In the genomic region with DNA sequence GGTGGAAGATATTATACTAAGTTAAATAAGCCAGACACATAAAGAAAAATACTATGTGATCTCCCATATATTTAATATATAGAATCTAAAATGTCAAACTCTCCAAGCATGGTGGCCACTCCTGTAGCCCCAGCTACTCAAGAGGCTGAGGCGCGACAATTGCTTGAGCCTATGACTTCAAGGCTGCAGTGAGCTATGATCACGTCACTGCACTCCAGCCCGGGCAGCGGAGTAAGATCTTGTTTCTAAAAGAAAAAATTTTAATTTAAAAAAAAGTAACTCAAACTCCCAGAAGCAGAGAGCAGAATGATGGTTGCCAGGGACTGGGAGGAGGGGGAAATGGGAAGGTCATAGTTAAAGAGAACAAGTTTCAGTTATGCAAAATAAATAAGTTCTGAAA, we compare ENCODE assay signal across 14 cellular contexts. TPM values are rescaled to one million over a fixed set of nuclear protein-coding genes. Genes with fewer than 3 reads are reported as not detected.
DNase-seq lines count a peak whose midpoint lies in the region; ATAC-seq and TF ChIP-seq lines count a peak whose summit lies in the region.
"Had no signal": no experiment of that assay in that cellular context is flagged by ENCODE, and none has a peak within 500 bp of the region (broad histone marks: within the 10 kb centered on the region; RNA-seq: fewer than 3 reads in every experiment).

No MANE protein-coding gene starts in this region.

- intact Hi-C loops in naive thymus-derived CD4-positive, alpha-beta T cell (cut with micrococcal nuclease), result loop anchor here in 1 of 2 donors (5.0 kb wide), 2 partner anchors 34 to 41 kb away; a partner anchor contains a TSS
- intact Hi-C loops in breast epithelium (cut with DNase I; ENCODE audit: low total_unique reads), result no loop called here

- ATAC-seq in CD4-positive, CD25-positive, alpha-beta regulatory T cell (ENCODE audit: low read depth in 2 of 2), result no peak
- no peak for ATAC-seq in activated CD8-positive, alpha-beta T cell treated with anti-CD3 and anti-CD28 coated beads, Interleukin-2, amount 10 ng/mL, durations not matched to agents 7 days and 5 days
- ATAC-seq in naive thymus-derived CD4-positive, alpha-beta T cell, result no peak
- ATAC-seq in GM18909 (IDR thresholded peaks at IDR 0.05; ENCODE audit: poor library complexity, unreplicated experiment) (no peak), GM19463 (IDR thresholded peaks at IDR 0.05; ENCODE audit: unreplicated experiment) (no peak), HG03095 (IDR thresholded peaks at IDR 0.05; ENCODE audit: unreplicated experiment) (no peak)
- ATAC-seq: WTC11 had no signal

- no peaks in the 10 kb centered on the region for H3K9me3 ChIP-seq in CD4-positive, CD25-positive, alpha-beta regulatory T cell (ENCODE audit: control insufficient read depth in 2 of 2, low read length in 2 of 2)
- no peaks in the 10 kb centered on the region for H3K9me3 ChIP-seq in CD8-positive, alpha-beta memory T cell (ENCODE audit: low read length)
- H3K9me3 ChIP-seq in naive thymus-derived CD4-positive, alpha-beta T cell (ENCODE audit: control insufficient read depth in 2 of 3, low read length in 3 of 3), result no peaks in the 10 kb centered on the region
- no peaks in the 10 kb centered on the region for H3K9me3 ChIP-seq in breast epithelium

- H3K4me3 ChIP-seq in CD4-positive, CD25-positive, alpha-beta regulatory T cell (ENCODE audit: low read depth, low read length), result peak overlapping the region; percentile 74
- H3K4me3 ChIP-seq in CD8-positive, alpha-beta memory T cell (ENCODE audit: low read length), result no peak overlapping the region
- H3K4me3 ChIP-seq in naive thymus-derived CD4-positive, alpha-beta T cell (ENCODE audit: low read length), result peak overlapping the region; percentile 21
- H3K4me3 ChIP-seq in breast epithelium, result no peak overlapping the region

- H3K4me3 Mint-ChIP-seq in CD4-positive, CD25-positive, alpha-beta regulatory T cell, result peak overlapping the region; percentile 66 to 87 (median 82)
- peak overlapping the region in 6 of 7 donors; percentile 49 to 92 (median 80) for H3K4me3 Mint-ChIP-seq in CD8-positive, alpha-beta memory T cell
- peak overlapping the region; percentile 70 for H3K4me3 Mint-ChIP-seq in activated CD8-positive, alpha-beta T cell treated with anti-CD3 and anti-CD28 coated beads, Interleukin-2, amount 10 ng/mL, durations not matched to agents 7 days and 5 days
- H3K4me3 Mint-ChIP-seq in naive thymus-derived CD4-positive, alpha-beta T cell, result peak overlapping the region in 8 of 10 donors; percentile 5 to 83 (median 72)
- H3K4me3 Mint-ChIP-seq: endodermal cell, neural crest cell, WTC11 had no signal

- no peaks in the 10 kb centered on the region for H3K27me3 ChIP-seq in CD4-positive, CD25-positive, alpha-beta regulatory T cell (ENCODE audit: control insufficient read depth, insufficient read depth, low read length)
- no peaks in the 10 kb centered on the region for H3K27me3 ChIP-seq in CD8-positive, alpha-beta memory T cell (ENCODE audit: insufficient read depth, low read length, poor library complexity, severe bottlenecking)
- H3K27me3 ChIP-seq in naive thymus-derived CD4-positive, alpha-beta T cell (ENCODE audit: control insufficient read depth in 2 of 2, insufficient read depth in 2 of 2, low read length in 2 of 2), result no peaks in the 10 kb centered on the region
- H3K27me3 ChIP-seq in breast epithelium, result no peaks in the 10 kb centered on the region

- H3K27ac ChIP-seq in CD4-positive, CD25-positive, alpha-beta regulatory T cell (ENCODE audit: insufficient read depth, low read length, poor library complexity, severe bottlenecking), result peak overlapping the region; percentile 82
- H3K27ac ChIP-seq in CD8-positive, alpha-beta memory T cell (ENCODE audit: low read depth, low read length), result peak overlapping the region; percentile 45
- no peak overlapping the region for H3K27ac ChIP-seq in naive thymus-derived CD4-positive, alpha-beta T cell (ENCODE audit: low read depth, low read length)
- no peak overlapping the region for H3K27ac ChIP-seq in breast epithelium

- peaks cover 54% of the 10 kb centered on the region for H3K4me1 ChIP-seq in CD4-positive, CD25-positive, alpha-beta regulatory T cell (ENCODE audit: control insufficient read depth, insufficient read depth, low read length, poor library complexity, severe bottlenecking)
- H3K4me1 ChIP-seq in CD8-positive, alpha-beta memory T cell (ENCODE audit: insufficient read depth, low read length), result peaks cover 77% of the 10 kb centered on the region
- peaks cover 30 to 64% of the 10 kb centered on the region in 2 donors for H3K4me1 ChIP-seq in naive thymus-derived CD4-positive, alpha-beta T cell (ENCODE audit: control insufficient read depth in 2 of 2, insufficient read depth in 2 of 2, low read length in 2 of 2)
- H3K4me1 ChIP-seq in breast epithelium, result no peaks in the 10 kb centered on the region

- POLR2A ChIA-PET in CD8-positive, alpha-beta memory T cell (lab: Charles Lee), result interaction anchor here (0.6 to 4.2 kb wide), 4 partner anchors 9 to 23 kb away, joined by 3 to 27 read pairs (median 6); no protein-coding TSS in a partner anchor
- POLR2A ChIA-PET in activated CD8-positive, alpha-beta T cell treated with anti-CD3 and anti-CD28 coated beads, Interleukin-2, amount 10 ng/mL, durations not matched to agents 7 days and 5 days (lab: Charles Lee), result interaction anchor here (1.0 to 2.7 kb wide), 5 partner anchors 8 to 25 kb away, joined by 4 to 23 read pairs (median 7); no protein-coding TSS in a partner anchor
- POLR2A ChIA-PET in naive thymus-derived CD4-positive, alpha-beta T cell (lab: Charles Lee), result interaction anchor here (1.3 to 3.1 kb wide), 3 partner anchors 9 to 55 kb away, joined by 3 to 16 read pairs (median 4); no protein-coding TSS in a partner anchor

- no peaks in the 10 kb centered on the region for H3K27me3 Mint-ChIP-seq in CD4-positive, CD25-positive, alpha-beta regulatory T cell
- no peaks in the 10 kb centered on the region for H3K27me3 Mint-ChIP-seq in CD8-positive, alpha-beta memory T cell
- no peaks in the 10 kb centered on the region for H3K27me3 Mint-ChIP-seq in activated CD8-positive, alpha-beta T cell treated with anti-CD3 and anti-CD28 coated beads, Interleukin-2, amount 10 ng/mL, durations not matched to agents 7 days and 5 days (ENCODE audit: low read depth)
- H3K27me3 Mint-ChIP-seq in naive thymus-derived CD4-positive, alpha-beta T cell, result no peaks in the 10 kb centered on the region
- H3K27me3 Mint-ChIP-seq: progenitor cell of endocrine pancreas had no signal

- no peak for DNase-seq in CD4-positive, CD25-positive, alpha-beta regulatory T cell
- DNase-seq in CD8-positive, alpha-beta memory T cell, result no peak
- DNase-seq in activated CD8-positive, alpha-beta T cell treated with anti-CD3 and anti-CD28 coated beads, Interleukin-2, amount 10 ng/mL, durations not matched to agents 7 days and 5 days, result no peak
- no peak for DNase-seq in naive thymus-derived CD4-positive, alpha-beta T cell
- DNase-seq in breast epithelium (ENCODE audit: low spot score in 2 of 2), result no peak
- DNase-seq: endodermal cell, NCI-H187, NCI-H226 had no signal

- CTCF ChIA-PET in CD8-positive, alpha-beta memory T cell (lab: Charles Lee), result interaction anchor here (0.7 to 2.2 kb wide), 4 partner anchors 9 to 52 kb away, joined by 3 to 8 read pairs (median 4); no protein-coding TSS in a partner anchor
- CTCF ChIA-PET in activated CD8-positive, alpha-beta T cell treated with anti-CD3 and anti-CD28 coated beads, Interleukin-2, amount 10 ng/mL, durations not matched to agents 7 days and 5 days (lab: Charles Lee), result interaction anchor here (0.8 to 2.4 kb wide), 5 partner anchors 9 to 59 kb away, joined by 3 to 27 read pairs (median 4); no protein-coding TSS in a partner anchor
- CTCF ChIA-PET in naive thymus-derived CD4-positive, alpha-beta T cell (lab: Charles Lee), result no interaction called here

- TF ChIP-seq POLR2A in breast epithelium (IDR thresholded peaks at IDR 0.05), result no peak

- H3K36me3 Mint-ChIP-seq in CD4-positive, CD25-positive, alpha-beta regulatory T cell, result peaks cover 12% of the 10 kb centered on the region
- H3K36me3 Mint-ChIP-seq in CD8-positive, alpha-beta memory T cell, result peaks cover 3 to 26% (median 7%) of the 10 kb centered on the region in 3 donors
- H3K36me3 Mint-ChIP-seq in activated CD8-positive, alpha-beta T cell treated with anti-CD3 and anti-CD28 coated beads, Interleukin-2, amount 10 ng/mL, durations not matched to agents 7 days and 5 days (ENCODE audit: low read depth), result peaks cover 71% of the 10 kb centered on the region
- H3K36me3 Mint-ChIP-seq in naive thymus-derived CD4-positive, alpha-beta T cell, result peaks cover 0 to 33% (median 0%) of the 10 kb centered on the region in 5 donors
- H3K36me3 Mint-ChIP-seq: WTC11 had no signal

- H3K9me3 Mint-ChIP-seq in CD4-positive, CD25-positive, alpha-beta regulatory T cell, result no peaks in the 10 kb centered on the region
- no peaks in the 10 kb centered on the region for H3K9me3 Mint-ChIP-seq in CD8-positive, alpha-beta memory T cell
- peaks cover 7% of the 10 kb centered on the region for H3K9me3 Mint-ChIP-seq in activated CD8-positive, alpha-beta T cell treated with anti-CD3 and anti-CD28 coated beads, Interleukin-2, amount 10 ng/mL, durations not matched to agents 7 days and 5 days (ENCODE audit: insufficient read depth)
- peaks cover 0 to 3% (median 0%) of the 10 kb centered on the region in 11 donors for H3K9me3 Mint-ChIP-seq in naive thymus-derived CD4-positive, alpha-beta T cell
- H3K9me3 Mint-ChIP-seq: endodermal cell, neural crest cell had no signal

- H3K36me3 ChIP-seq in CD4-positive, CD25-positive, alpha-beta regulatory T cell (ENCODE audit: control insufficient read depth, insufficient read depth, low read length), result no peaks in the 10 kb centered on the region
- no peaks in the 10 kb centered on the region for H3K36me3 ChIP-seq in CD8-positive, alpha-beta memory T cell (ENCODE audit: insufficient read depth, low read length)
- H3K36me3 ChIP-seq in naive thymus-derived CD4-positive, alpha-beta T cell (ENCODE audit: control insufficient read depth in 2 of 3, insufficient read depth in 3 of 3, low read length in 3 of 3), result no peaks in the 10 kb centered on the region
- no peaks in the 10 kb centered on the region for H3K36me3 ChIP-seq in breast epithelium

- peak overlapping the region; percentile 77 to 95 (median 90) for H3K27ac Mint-ChIP-seq in CD4-positive, CD25-positive, alpha-beta regulatory T cell
- peak overlapping the region; percentile 94 to 99 (median 97) for H3K27ac Mint-ChIP-seq in CD8-positive, alpha-beta memory T cell
- H3K27ac Mint-ChIP-seq in activated CD8-positive, alpha-beta T cell treated with anti-CD3 and anti-CD28 coated beads, Interleukin-2, amount 10 ng/mL, durations not matched to agents 7 days and 5 days, result peak overlapping the region; percentile 62
- peak overlapping the region in 6 of 9 donors; percentile 36 to 95 (median 80) for H3K27ac Mint-ChIP-seq in naive thymus-derived CD4-positive, alpha-beta T cell
- H3K27ac Mint-ChIP-seq: endodermal cell, progenitor cell of endocrine pancreas, WTC11 had no signal

- H3K4me1 Mint-ChIP-seq in CD4-positive, CD25-positive, alpha-beta regulatory T cell, result peaks cover 48 to 81% (median 67%) of the 10 kb centered on the region in 4 donors
- H3K4me1 Mint-ChIP-seq in CD8-positive, alpha-beta memory T cell, result peaks cover 82 to 94% (median 92%) of the 10 kb centered on the region in 3 donors
- peaks cover 85% of the 10 kb centered on the region for H3K4me1 Mint-ChIP-seq in activated CD8-positive, alpha-beta T cell treated with anti-CD3 and anti-CD28 coated beads, Interleukin-2, amount 10 ng/mL, durations not matched to agents 7 days and 5 days (ENCODE audit: low read depth)
- H3K4me1 Mint-ChIP-seq in naive thymus-derived CD4-positive, alpha-beta T cell, result peaks cover 47 to 85% (median 66%) of the 10 kb centered on the region in 7 donors
- H3K4me1 Mint-ChIP-seq: endodermal cell, neural crest cell, WTC11 had no signal

- TF ChIP-seq CTCF in breast epithelium (IDR thresholded peaks at IDR 0.05), result no peak

RNA-seq across cellular contexts. Expression of a gene that starts 13.3 kb away (rescaled TPM):
- total RNA-seq in CD4-positive, CD25-positive, alpha-beta regulatory T cell, result 34.0 TPM
- polyA plus RNA-seq in CD4-positive, CD25-positive, alpha-beta regulatory T cell, result 10 to 100 TPM; 39.1 to 69.2 (median 46.1) TPM
- 100 to 1,000 TPM; 187 to 195 TPM for total RNA-seq in CD8-positive, alpha-beta memory T cell
- polyA plus RNA-seq in CD8-positive, alpha-beta memory T cell, result 132 TPM
- total RNA-seq in activated CD8-positive, alpha-beta T cell treated with anti-CD3 and anti-CD28 coated beads, Interleukin-2, amount 10 ng/mL, durations not matched to agents 7 days and 5 days, result 100 to 1,000 TPM; 102 to 105 TPM
- 10 to 100 TPM; 17.1 to 69.9 (median 20.7) TPM for total RNA-seq in naive thymus-derived CD4-positive, alpha-beta T cell
- polyA plus RNA-seq in naive thymus-derived CD4-positive, alpha-beta T cell, result 10 to 100 TPM; 17.6 to 25.4 TPM
- 10 to 100 TPM in 2 of 3 donors, 1 to 10 TPM in 1; 7.4 to 21.3 (median 18.3) TPM for total RNA-seq in breast epithelium

RNA-seq across cellular contexts. Expression of a gene that starts 42.6 kb away (rescaled TPM):
- 9.4 TPM for total RNA-seq in CD4-positive, CD25-positive, alpha-beta regulatory T cell
- 10 to 100 TPM; 49.9 to 63.0 (median 56.1) TPM for polyA plus RNA-seq in CD4-positive, CD25-positive, alpha-beta regulatory T cell
- 10 to 100 TPM; 11.5 to 11.9 TPM for total RNA-seq in CD8-positive, alpha-beta memory T cell
- polyA plus RNA-seq in CD8-positive, alpha-beta memory T cell, result 43.9 TPM
- total RNA-seq in activated CD8-positive, alpha-beta T cell treated with anti-CD3 and anti-CD28 coated beads, Interleukin-2, amount 10 ng/mL, durations not matched to agents 7 days and 5 days, result 10 to 100 TPM in 1 of 2 experiments, 1 to 10 TPM in 1; 8.9 to 12.2 TPM
- total RNA-seq in naive thymus-derived CD4-positive, alpha-beta T cell, result 10 to 100 TPM in 4 of 5 experiments, 1 to 10 TPM in 1; 8.8 to 21.3 (median 12.5) TPM
- 10 to 100 TPM; 30.6 to 49.8 TPM for polyA plus RNA-seq in naive thymus-derived CD4-positive, alpha-beta T cell
- total RNA-seq in breast epithelium, result 10 to 100 TPM; 11.8 to 15.0 (median 12.7) TPM

RNA-seq across cellular contexts. Expression of a gene that starts 42.7 kb away (rescaled TPM):
- total RNA-seq in CD4-positive, CD25-positive, alpha-beta regulatory T cell, result 38.5 TPM
- polyA plus RNA-seq in CD4-positive, CD25-positive, alpha-beta regulatory T cell, result 10 to 100 TPM; 14.3 to 19.1 (median 17.8) TPM
- 10 to 100 TPM; 17.4 to 17.9 TPM for total RNA-seq in CD8-positive, alpha-beta memory T cell
- polyA plus RNA-seq in CD8-positive, alpha-beta memory T cell, result 22.4 TPM
- 10 to 100 TPM; 16.4 to 23.7 TPM for total RNA-seq in activated CD8-positive, alpha-beta T cell treated with anti-CD3 and anti-CD28 coated beads, Interleukin-2, amount 10 ng/mL, durations not matched to agents 7 days and 5 days
- 10 to 100 TPM; 21.4 to 30.2 (median 24.3) TPM for total RNA-seq in naive thymus-derived CD4-positive, alpha-beta T cell
- polyA plus RNA-seq in naive thymus-derived CD4-positive, alpha-beta T cell, result 10 to 100 TPM; 11.9 to 21.0 TPM
- total RNA-seq in breast epithelium, result 10 to 100 TPM; 11.0 to 18.1 (median 11.5) TPM

Comparison
In these comparisons a context has a peak if more than half of its experiments do, and no peak if none do; other contexts are left out.
1. H3K27ac ChIP-seq: peak in CD4-positive, CD25-positive, alpha-beta regulatory T cell (single experiment) and CD8-positive, alpha-beta memory T cell (single experiment); none in naive thymus-derived CD4-positive, alpha-beta T cell (single experiment) and breast epithelium (0 of 2).
2. H3K4me3 ChIP-seq: peak in CD4-positive, CD25-positive, alpha-beta regulatory T cell (single experiment) and naive thymus-derived CD4-positive, alpha-beta T cell (single experiment); none in CD8-positive, alpha-beta memory T cell (single experiment) and breast epithelium (0 of 3).
3. Peak in every context shown above with its lines, with median percentiles within 50 percentile points of each other: H3K27ac Mint-ChIP-seq and H3K4me3 Mint-ChIP-seq.